18 cellular contexts compared by ENCODE assay signal in the genomic region with DNA sequence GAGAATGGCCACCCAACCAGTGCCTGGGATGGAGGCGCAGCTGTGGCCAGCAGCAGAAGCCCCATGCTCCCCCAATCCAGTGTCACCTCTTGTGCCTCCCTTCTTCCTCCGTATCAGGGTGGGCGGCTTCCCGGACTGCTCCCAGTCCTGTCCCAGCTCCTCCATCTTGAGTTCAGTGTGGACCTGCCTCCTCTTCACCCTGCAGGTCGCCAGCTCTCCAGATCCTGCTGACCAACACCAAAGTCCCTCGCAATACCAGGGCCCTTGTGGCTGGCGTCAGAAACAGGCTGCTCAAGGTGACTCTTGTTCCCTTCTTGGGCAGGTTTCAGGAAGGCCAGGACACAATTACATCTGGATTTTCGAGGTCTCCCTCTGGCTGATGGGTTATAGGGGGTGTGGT. TPM values are rescaled to one million over a fixed set of nuclear protein-coding genes. Genes with fewer than 3 reads are reported as not detected.
DNase-seq lines count a peak whose midpoint lies in the region; ATAC-seq and TF ChIP-seq lines count a peak whose summit lies in the region.
"Had no signal": no experiment of that assay in that cellular context is flagged by ENCODE, and none has a peak within 500 bp of the region (broad histone marks: within the 10 kb centered on the region; RNA-seq: fewer than 3 reads in every experiment).

No MANE protein-coding gene starts in this region.

- no peak overlapping the region for H3K4me3 ChIP-seq in WERI-Rb-1 (ENCODE audit: low read depth, low read length)
- H3K4me3 ChIP-seq: HAP-1 had no signal

- TF ChIP-seq CTCF in RWPE1 (conservative IDR thresholded peaks at IDR 0.05; ENCODE audit: low read depth) (no peak), WERI-Rb-1 (IDR thresholded peaks at IDR 0.05; ENCODE audit: low read depth, low read length) (no peak), neural crest cell (conservative IDR thresholded peaks at IDR 0.05) (no peak)

- H3K4me3 Mint-ChIP-seq in neural crest cell = no peak overlapping the region
- no peak overlapping the region for H3K4me3 Mint-ChIP-seq in activated naive CD8-positive, alpha-beta T cell treated with anti-CD3 and anti-CD28 coated beads, Interleukin-2, amount 50 U/mL, for 24 hours
- H3K4me3 Mint-ChIP-seq: CD4-positive, CD25-positive, alpha-beta regulatory T cell; CD8-positive, alpha-beta memory T cell had no signal

- no peaks in the 10 kb centered on the region for H3K27me3 ChIP-seq in WERI-Rb-1 (ENCODE audit: insufficient read depth, low read depth, severe bottlenecking)
- H3K27me3 ChIP-seq: BE2C had no signal

- H3K27ac ChIP-seq in RWPE1 (peak overlapping the region; percentile 7; the same call in 1 of the 2 replicates), WERI-Rb-1 (peak overlapping the region; percentile 95)

- H3K9me3 Mint-ChIP-seq in neural crest cell = no peaks in the 10 kb centered on the region
- no peaks in the 10 kb centered on the region for H3K9me3 Mint-ChIP-seq in activated naive CD8-positive, alpha-beta T cell treated with anti-CD3 and anti-CD28 coated beads, Interleukin-2, amount 50 U/mL, for 24 hours
- H3K9me3 Mint-ChIP-seq: CD4-positive, CD25-positive, alpha-beta regulatory T cell; CD8-positive, alpha-beta memory T cell had no signal

- POLR2A ChIA-PET in RWPE1 (lab: Yijun Ruan, JAX; ENCODE audit: low non-redundant PET) = no interaction called here

- no peaks in the 10 kb centered on the region for H3K27me3 Mint-ChIP-seq in neural crest cell (ENCODE audit: low read depth)
- H3K27me3 Mint-ChIP-seq in activated naive CD8-positive, alpha-beta T cell treated with anti-CD3 and anti-CD28 coated beads, Interleukin-2, amount 50 U/mL, for 24 hours = no peaks in the 10 kb centered on the region
- H3K27me3 Mint-ChIP-seq: CD4-positive, CD25-positive, alpha-beta regulatory T cell; CD8-positive, alpha-beta memory T cell had no signal

- no peaks in the 10 kb centered on the region for H3K9me3 ChIP-seq in WERI-Rb-1 (ENCODE audit: severe bottlenecking)
- H3K9me3 ChIP-seq: BE2C, HAP-1 had no signal

- H3K27ac Mint-ChIP-seq in neural crest cell (ENCODE audit: unreplicated experiment) = peak overlapping the region; percentile 96
- no peak overlapping the region for H3K27ac Mint-ChIP-seq in activated naive CD8-positive, alpha-beta T cell treated with anti-CD3 and anti-CD28 coated beads, Interleukin-2, amount 50 U/mL, for 24 hours
- H3K27ac Mint-ChIP-seq: CD8-positive, alpha-beta memory T cell had no signal

- peaks cover 9% of the 10 kb centered on the region for H3K36me3 Mint-ChIP-seq in neural crest cell (ENCODE audit: low read depth)
- peaks cover 2% of the 10 kb centered on the region for H3K36me3 Mint-ChIP-seq in activated naive CD8-positive, alpha-beta T cell treated with anti-CD3 and anti-CD28 coated beads, Interleukin-2, amount 50 U/mL, for 24 hours (ENCODE audit: low read depth)

- peaks cover 81% of the 10 kb centered on the region for H3K36me3 ChIP-seq in WERI-Rb-1
- H3K36me3 ChIP-seq: BE2C had no signal

- no peak for DNase-seq in RWPE1 (ENCODE audit: low spot score)
- no peak for DNase-seq in WERI-Rb-1
- no peak for DNase-seq in neural crest cell (ENCODE audit: low read depth, low spot score)
- no peak for DNase-seq in UCSD-AML1 (lab: John Stamatoyannopoulos, UW; ENCODE audit: unreplicated experiment)
- no peak for DNase-seq in activated naive CD8-positive, alpha-beta T cell treated with anti-CD3 and anti-CD28 coated beads, Interleukin-2, amount 50 U/mL, for 24 hours
- DNase-seq: ACHN; C1 segment of cervical spinal cord; CD4-positive, CD25-positive, alpha-beta regulatory T cell; CD8-positive, alpha-beta memory T cell; COR-L47; DMS 273 treated with DMSO at 0.1 percent for 48 hours; DMS53; DND-41; EL had no signal

- peaks cover 17% of the 10 kb centered on the region for H3K4me1 Mint-ChIP-seq in neural crest cell
- peaks cover 13% of the 10 kb centered on the region for H3K4me1 Mint-ChIP-seq in activated naive CD8-positive, alpha-beta T cell treated with anti-CD3 and anti-CD28 coated beads, Interleukin-2, amount 50 U/mL, for 24 hours

- ATAC-seq in SK-N-SH treated with all-trans-retinoic acid at 6 μM for 48 hours = no peak
- ATAC-seq in activated naive CD8-positive, alpha-beta T cell treated with anti-CD3 and anti-CD28 coated beads, Interleukin-2, amount 50 U/mL, for 24 hours = no peak
- ATAC-seq: HepG2 had no signal

- CTCF ChIA-PET in RWPE1 (lab: Yijun Ruan, JAX) = interaction anchor here (1.4 kb wide), 1 partner anchor 255 kb away, joined by 3 read pairs; no protein-coding TSS in a partner anchor

TF ChIP-seq in SK-N-SH treated with all-trans-retinoic acid at 6 μM for 48 hours, 23 proteins besides CTCF, POLR2A, EP300 and RAD21:
- no peak for TF ChIP-seq ZFP30 (CRISPR knock-in tag; IDR thresholded peaks at IDR 0.05)
- TF ChIP-seq TOX (CRISPR knock-in tag; IDR thresholded peaks at IDR 0.05; ENCODE audit: borderline replicate concordance) = no peak
- TF ChIP-seq CSDC2 (CRISPR knock-in tag; IDR thresholded peaks at IDR 0.05) = no peak
- TF ChIP-seq, protein P1, sequence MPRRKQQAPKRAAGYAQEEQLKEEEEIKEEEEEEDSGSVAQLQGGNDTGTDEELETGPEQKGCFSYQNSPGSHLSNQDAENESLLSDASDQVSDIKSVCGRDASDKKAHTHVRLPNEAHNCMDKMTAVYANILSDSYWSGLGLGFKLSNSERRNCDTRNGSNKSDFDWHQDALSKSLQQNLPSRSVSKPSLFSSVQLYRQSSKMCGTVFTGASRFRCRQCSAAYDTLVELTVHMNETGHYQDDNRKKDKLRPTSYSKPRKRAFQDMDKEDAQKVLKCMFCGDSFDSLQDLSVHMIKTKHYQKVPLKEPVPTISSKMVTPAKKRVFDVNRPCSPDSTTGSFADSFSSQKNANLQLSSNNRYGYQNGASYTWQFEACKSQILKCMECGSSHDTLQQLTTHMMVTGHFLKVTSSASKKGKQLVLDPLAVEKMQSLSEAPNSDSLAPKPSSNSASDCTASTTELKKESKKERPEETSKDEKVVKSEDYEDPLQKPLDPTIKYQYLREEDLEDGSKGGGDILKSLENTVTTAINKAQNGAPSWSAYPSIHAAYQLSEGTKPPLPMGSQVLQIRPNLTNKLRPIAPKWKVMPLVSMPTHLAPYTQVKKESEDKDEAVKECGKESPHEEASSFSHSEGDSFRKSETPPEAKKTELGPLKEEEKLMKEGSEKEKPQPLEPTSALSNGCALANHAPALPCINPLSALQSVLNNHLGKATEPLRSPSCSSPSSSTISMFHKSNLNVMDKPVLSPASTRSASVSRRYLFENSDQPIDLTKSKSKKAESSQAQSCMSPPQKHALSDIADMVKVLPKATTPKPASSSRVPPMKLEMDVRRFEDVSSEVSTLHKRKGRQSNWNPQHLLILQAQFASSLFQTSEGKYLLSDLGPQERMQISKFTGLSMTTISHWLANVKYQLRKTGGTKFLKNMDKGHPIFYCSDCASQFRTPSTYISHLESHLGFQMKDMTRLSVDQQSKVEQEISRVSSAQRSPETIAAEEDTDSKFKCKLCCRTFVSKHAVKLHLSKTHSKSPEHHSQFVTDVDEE (CRISPR knock-in tag; IDR thresholded peaks at IDR 0.05) = no peak
- TF ChIP-seq TCF4 (CRISPR knock-in tag; IDR thresholded peaks at IDR 0.05; ENCODE audit: borderline replicate concordance) = no peak
- no peak for TF ChIP-seq PPARA (CRISPR knock-in tag; IDR thresholded peaks at IDR 0.05; ENCODE audit: borderline replicate concordance)
- no peak for TF ChIP-seq ZNF8 (CRISPR knock-in tag; IDR thresholded peaks at IDR 0.05)
- TF ChIP-seq SNAI2 (CRISPR knock-in tag; IDR thresholded peaks at IDR 0.05) = no peak

RNA-seq across cellular contexts. Expression of gene MVK, which starts 17.0 kb away (rescaled TPM):
- total RNA-seq in neural crest cell = 59.3 and 63.9 TPM in 2 replicates

RNA-seq across cellular contexts. Expression of gene MMAB, which starts 17.3 kb away (rescaled TPM):
- 84.9 and 95.6 TPM in 2 replicates for total RNA-seq in neural crest cell
